Comparison of ENCODE assay signal across 8 cellular contexts in genomic region chr12:51424662-51425539, GRCh38. TPM values are rescaled to one million over a fixed set of nuclear protein-coding genes. Genes with fewer than 3 reads are reported as not detected.
DNase-seq lines count a peak whose midpoint lies in the region; ATAC-seq and TF ChIP-seq lines count a peak whose summit lies in the region.

TSS of gene SLC4A8 (plus strand) at chr12:51424831. CDS start at chr12:51424988, 157 bp downstream.

- peak within 1 kb of the TSS; percentile 81 for H3K4me2 ChIP-seq in hepatocyte

- H3K4me3 ChIP-seq in ascending aorta: peak within 1 kb of the TSS; percentile 55 to 78
- peak within 1 kb of the TSS; percentile 41 for H3K4me3 ChIP-seq in hepatocyte
- peak within 1 kb of the TSS; percentile 35 to 45 for H3K4me3 ChIP-seq in uterus

- WGBS in hepatocyte (ENCODE audit: low lambda C conversion rate, missing lambda C conversion rate): 5% methylated on average over 71 of the region's 73 CpGs

- peaks cover 5 to 8% of the 10 kb centered on the region in 2 donors for H3K4me1 ChIP-seq in ascending aorta
- H3K4me1 ChIP-seq in hepatocyte (ENCODE audit: insufficient read depth): no peaks in the 10 kb centered on the region
- no peaks in the 10 kb centered on the region for H3K4me1 ChIP-seq in uterus

- TF ChIP-seq CTCF in GM12872 (IDR thresholded peaks at IDR 0.05; ENCODE audit: insufficient read depth, low read depth, low read length): peak; percentile 75
- TF ChIP-seq CTCF in ascending aorta (IDR thresholded peaks at IDR 0.05): peak; percentile 59 to 78 (median 62)
- TF ChIP-seq CTCF in hepatocyte (IDR thresholded peaks at IDR 0.05; ENCODE audit: poor library complexity): peak; percentile 95
- TF ChIP-seq CTCF in uterus (IDR thresholded peaks at IDR 0.05): peak; percentile 22 to 45 (median 26)

- peak within 1 kb of the TSS; percentile 50 for H2AFZ ChIP-seq in hepatocyte

- ATAC-seq in HG02759 (IDR thresholded peaks at IDR 0.05; ENCODE audit: unreplicated experiment): peak; percentile 94

- no peaks in the 10 kb centered on the region for H3K79me2 ChIP-seq in hepatocyte

- H3K9me2 ChIP-seq in hepatocyte (replicated peaks; ENCODE audit: insufficient read depth): no peaks in the 10 kb centered on the region

- H3K27ac ChIP-seq in ascending aorta (no peak within 1 kb of the TSS), hepatocyte (no peak within 1 kb of the TSS), uterus (no peak within 1 kb of the TSS)

- no peaks in the 10 kb centered on the region for H3K9me3 ChIP-seq in ascending aorta
- H3K9me3 ChIP-seq in hepatocyte (ENCODE audit: low read depth): no peaks in the 10 kb centered on the region
- H3K9me3 ChIP-seq in uterus: no peaks in the 10 kb centered on the region

- H3K27me3 ChIP-seq in ascending aorta: no peaks in the 10 kb centered on the region
- H3K27me3 ChIP-seq in hepatocyte: no peaks in the 10 kb centered on the region
- no peaks in the 10 kb centered on the region for H3K27me3 ChIP-seq in uterus

- DNase-seq in NCI-H1436 treated with DMSO at 0.1 percent for 48 hours (lab: John Stamatoyannopoulos, UW) (peak; percentile 84), ascending aorta (ENCODE audit: low spot score in 2 of 2) (peak; percentile 31 to 84), hepatocyte (ENCODE audit: low spot score) (peak; percentile 96), putamen (ENCODE audit: low spot score) (peak; percentile 95), uterus (peak; percentile 49 to 72)

- H3K36me3 ChIP-seq in ascending aorta (no peaks in the 10 kb centered on the region), hepatocyte (replicated peaks; ENCODE audit: insufficient read depth, low read depth) (no peaks in the 10 kb centered on the region), uterus (no peaks in the 10 kb centered on the region)

- no peak for TF ChIP-seq POLR2A in uterus (IDR thresholded peaks at IDR 0.05)

- intact Hi-C loops in T-helper 2 cell treated with Interferon-gamma antibody and Interleukin-4, amounts not matched to agents 100 ng/mL and 5 ng/mL, for 36 hours (cut with micrococcal nuclease): loop anchor here (1.0 to 10.0 kb wide), 6 partner anchors 56 to 450 kb away; partner anchors contain the start of gene SCN8A
- intact Hi-C loops in ascending aorta (cut with DNase I) (loop anchor here (10.0 kb wide), 1 partner anchor 390 kb away; a partner anchor contains a TSS), uterus (cut with DNase I; ENCODE audit: low total_unique reads) (no loop called here)

- H4K20me1 ChIP-seq in hepatocyte (ENCODE audit: insufficient read depth, poor library complexity, severe bottlenecking): no peaks in the 10 kb centered on the region

RNA-seq across cellular contexts. Expression of gene SLC4A8, which starts in this region (rescaled TPM):
- 10.4 and 10.8 TPM in 2 replicates for total RNA-seq in T-helper 2 cell treated with Interferon-gamma antibody and Interleukin-4, amounts not matched to agents 100 ng/mL and 5 ng/mL, for 36 hours
- not detected for total RNA-seq in ascending aorta
- 9.4 and 18.0 TPM in 2 replicates for total RNA-seq in hepatocyte
- polyA plus RNA-seq in hepatocyte: 14.9 and 20.3 TPM in 2 replicates
- 1 to 10 TPM in 2 of 4 donors, under 1 TPM in 1, not detected in 1; under 0.01 to 8.0 (median 1.3) TPM for total RNA-seq in uterus

Comparison
In these comparisons a context has a peak if more than half of its experiments do, and no peak if none do; other contexts are left out.
1. Peak in DNase-seq and H3K4me3 ChIP-seq in ascending aorta; RNA of the gene not detected or under 1 TPM.
2. CTCF ChIP-seq: peak in every context shown above with its lines; median percentile 95 in hepatocyte; 75 in GM12872; 62 in ascending aorta; 26 in uterus.